In genomic region chr10:59607971-59608370, GRCh38 we compare ENCODE assay signal across 20 cellular contexts.
DNase-seq lines count a peak whose midpoint lies in the region; TF ChIP-seq lines count a peak whose summit lies in the region.
"Had no signal": no experiment of that assay in that cellular context is flagged by ENCODE, and none has a peak within 500 bp of the region (broad histone marks: within the 10 kb centered on the region; RNA-seq: fewer than 3 reads in every experiment).

No MANE protein-coding gene starts in this region.

- H3K27ac ChIP-seq in parathyroid adenoma: no peak overlapping the region
- H3K27ac ChIP-seq: 22Rv1; BLaER1 treated with 17β-estradiol and CSF1 and Interleukin-3, amounts not matched to agents 10 nM and 100 nM; Peyer's patch; SJCRH30 had no signal

- H3K27me3 ChIP-seq in endocrine pancreas (ENCODE audit: control insufficient read depth, insufficient read depth, low read length) (no peaks in the 10 kb centered on the region), parathyroid adenoma (ENCODE audit: control insufficient read depth, insufficient read depth, low read length) (no peaks in the 10 kb centered on the region)
- H3K27me3 ChIP-seq: BLaER1 treated with 17β-estradiol and CSF1 and Interleukin-3, amounts not matched to agents 10 nM and 100 nM; Peyer's patch; SJCRH30 had no signal

- peak overlapping the region; percentile 7 for H3K4me3 ChIP-seq in endocrine pancreas (ENCODE audit: control insufficient read depth, insufficient read depth, low read length)
- no peak overlapping the region for H3K4me3 ChIP-seq in parathyroid adenoma (ENCODE audit: low read depth, low read length)
- H3K4me3 ChIP-seq: BLaER1 treated with 17β-estradiol and CSF1 and Interleukin-3, amounts not matched to agents 10 nM and 100 nM; Peyer's patch; SJCRH30 had no signal

- DNase-seq in DMS53 (lab: John Stamatoyannopoulos, UW) (peak; percentile 21), DMS53 treated with DMSO at 0.1 percent for 48 hours (lab: John Stamatoyannopoulos, UW; ENCODE audit: unreplicated experiment) (no peak), NCI-H748 (lab: John Stamatoyannopoulos, UW; ENCODE audit: unreplicated experiment) (peak; percentile 41), osteocyte (ENCODE audit: extremely low spot score, unreplicated experiment) (no peak)
- DNase-seq in activated T-helper 2 cell treated with anti-CD3 and anti-CD28 coated beads, Interferon-gamma antibody, Interleukin-2, Interleukin-4, amounts not matched to agents 10 μg/mL and 5 μg/mL and 100 μg/mL, durations not matched to agents 14 hours and 24 hours and 36 hours (ENCODE audit: low spot score): no peak
- no peak for DNase-seq in activated CD4-positive, alpha-beta memory T cell treated with anti-CD3 and anti-CD28 coated beads, Interleukin-2, amount 10 ng/mL, durations not matched to agents 7 days and 5 days
- DNase-seq: CD4-positive, alpha-beta memory T cell; H7; HFFc6; KBM-7; NCI-H1092; NCI-H1436; NCI-H2029 treated with DMSO at 0.1 percent for 48 hours; NCI-H526 treated with DMSO at 0.1 percent for 48 hours; Peyer's patch; SJCRH30 had no signal

- H3K79me2 ChIP-seq in parathyroid adenoma: no peaks in the 10 kb centered on the region

- no peak overlapping the region for H2AFZ ChIP-seq in parathyroid adenoma

- H3K4me2 ChIP-seq in parathyroid adenoma (ENCODE audit: low read length): peak overlapping the region; percentile 15
- H3K4me2 ChIP-seq: BLaER1 treated with 17β-estradiol and CSF1 and Interleukin-3, amounts not matched to agents 10 nM and 100 nM had no signal

- no peaks in the 10 kb centered on the region for H3K4me1 Mint-ChIP-seq in activated T-helper 2 cell treated with anti-CD3 and anti-CD28 coated beads, Interferon-gamma antibody, Interleukin-2, Interleukin-4, amounts not matched to agents 10 μg/mL and 5 μg/mL and 100 μg/mL, durations not matched to agents 14 hours and 24 hours and 36 hours (ENCODE audit: low read depth)
- H3K4me1 Mint-ChIP-seq in activated CD4-positive, alpha-beta memory T cell treated with anti-CD3 and anti-CD28 coated beads, Interleukin-2, amount 10 ng/mL, durations not matched to agents 7 days and 5 days: no peaks in the 10 kb centered on the region
- H3K4me1 Mint-ChIP-seq in osteocyte (ENCODE audit: unreplicated experiment): no peaks in the 10 kb centered on the region
- H3K4me1 Mint-ChIP-seq: CD4-positive, alpha-beta memory T cell had no signal

- peaks cover 11% of the 10 kb centered on the region for H3K4me1 ChIP-seq in endocrine pancreas (ENCODE audit: control insufficient read depth, insufficient read depth, low read length)
- H3K4me1 ChIP-seq in parathyroid adenoma: no peaks in the 10 kb centered on the region
- H3K4me1 ChIP-seq: BLaER1 treated with 17β-estradiol and CSF1 and Interleukin-3, amounts not matched to agents 10 nM and 100 nM; Peyer's patch; SJCRH30 had no signal

- no peaks in the 10 kb centered on the region for H3K9me3 ChIP-seq in endocrine pancreas (ENCODE audit: control insufficient read depth, low read length)
- no peaks in the 10 kb centered on the region for H3K9me3 ChIP-seq in parathyroid adenoma (ENCODE audit: control insufficient read depth, low read length)
- H3K9me3 ChIP-seq: BLaER1 treated with 17β-estradiol and CSF1 and Interleukin-3, amounts not matched to agents 10 nM and 100 nM; Peyer's patch; SJCRH30 had no signal

- no peaks in the 10 kb centered on the region for H3K9me3 Mint-ChIP-seq in activated T-helper 2 cell treated with anti-CD3 and anti-CD28 coated beads, Interferon-gamma antibody, Interleukin-2, Interleukin-4, amounts not matched to agents 10 μg/mL and 5 μg/mL and 100 μg/mL, durations not matched to agents 14 hours and 24 hours and 36 hours
- H3K9me3 Mint-ChIP-seq in activated CD4-positive, alpha-beta memory T cell treated with anti-CD3 and anti-CD28 coated beads, Interleukin-2, amount 10 ng/mL, durations not matched to agents 7 days and 5 days: no peaks in the 10 kb centered on the region
- H3K9me3 Mint-ChIP-seq in osteocyte (ENCODE audit: unreplicated experiment): no peaks in the 10 kb centered on the region
- H3K9me3 Mint-ChIP-seq: HFFc6 had no signal

- intact Hi-C loops in activated T-helper 2 cell treated with anti-CD3 and anti-CD28 coated beads, Interferon-gamma antibody, Interleukin-2, Interleukin-4, amounts not matched to agents 10 μg/mL and 5 μg/mL and 100 μg/mL, durations not matched to agents 14 hours and 24 hours and 36 hours (cut with micrococcal nuclease): no loop called here

- TF ChIP-seq CTCF in parathyroid adenoma (IDR thresholded peaks at IDR 0.05): no peak
- TF ChIP-seq CTCF in osteocyte (IDR thresholded peaks at IDR 0.05): no peak

- H3K27me3 Mint-ChIP-seq in activated T-helper 2 cell treated with anti-CD3 and anti-CD28 coated beads, Interferon-gamma antibody, Interleukin-2, Interleukin-4, amounts not matched to agents 10 μg/mL and 5 μg/mL and 100 μg/mL, durations not matched to agents 14 hours and 24 hours and 36 hours (ENCODE audit: low read depth): peaks cover 6% of the 10 kb centered on the region
- peaks cover 10% of the 10 kb centered on the region for H3K27me3 Mint-ChIP-seq in activated CD4-positive, alpha-beta memory T cell treated with anti-CD3 and anti-CD28 coated beads, Interleukin-2, amount 10 ng/mL, durations not matched to agents 7 days and 5 days
- H3K27me3 Mint-ChIP-seq in osteocyte (ENCODE audit: unreplicated experiment): peaks cover 30% of the 10 kb centered on the region

- POLR2A ChIA-PET in activated CD4-positive, alpha-beta memory T cell treated with anti-CD3 and anti-CD28 coated beads, Interleukin-2, amount 10 ng/mL, durations not matched to agents 7 days and 5 days (lab: Charles Lee): no interaction called here

- H3K36me3 Mint-ChIP-seq in activated T-helper 2 cell treated with anti-CD3 and anti-CD28 coated beads, Interferon-gamma antibody, Interleukin-2, Interleukin-4, amounts not matched to agents 10 μg/mL and 5 μg/mL and 100 μg/mL, durations not matched to agents 14 hours and 24 hours and 36 hours (ENCODE audit: low read depth): no peaks in the 10 kb centered on the region
- H3K36me3 Mint-ChIP-seq in activated CD4-positive, alpha-beta memory T cell treated with anti-CD3 and anti-CD28 coated beads, Interleukin-2, amount 10 ng/mL, durations not matched to agents 7 days and 5 days (ENCODE audit: low read depth): no peaks in the 10 kb centered on the region
- no peaks in the 10 kb centered on the region for H3K36me3 Mint-ChIP-seq in osteocyte (ENCODE audit: unreplicated experiment)
- H3K36me3 Mint-ChIP-seq: CD4-positive, alpha-beta memory T cell had no signal

- no peak overlapping the region for H3K27ac Mint-ChIP-seq in activated T-helper 2 cell treated with anti-CD3 and anti-CD28 coated beads, Interferon-gamma antibody, Interleukin-2, Interleukin-4, amounts not matched to agents 10 μg/mL and 5 μg/mL and 100 μg/mL, durations not matched to agents 14 hours and 24 hours and 36 hours
- no peak overlapping the region for H3K27ac Mint-ChIP-seq in activated CD4-positive, alpha-beta memory T cell treated with anti-CD3 and anti-CD28 coated beads, Interleukin-2, amount 10 ng/mL, durations not matched to agents 7 days and 5 days
- no peak overlapping the region for H3K27ac Mint-ChIP-seq in osteocyte (ENCODE audit: unreplicated experiment)
- H3K27ac Mint-ChIP-seq: CD4-positive, alpha-beta memory T cell; HFFc6 had no signal

- no peaks in the 10 kb centered on the region for H3K36me3 ChIP-seq in endocrine pancreas (ENCODE audit: control insufficient read depth, insufficient read depth, low read length)
- H3K36me3 ChIP-seq in parathyroid adenoma (ENCODE audit: control insufficient read depth, insufficient read depth, low read length): no peaks in the 10 kb centered on the region
- H3K36me3 ChIP-seq: BLaER1 treated with 17β-estradiol and CSF1 and Interleukin-3, amounts not matched to agents 10 nM and 100 nM; Peyer's patch; SJCRH30 had no signal

- H3K9ac ChIP-seq in endocrine pancreas (ENCODE audit: control insufficient read depth, insufficient read depth, low read length): no peak overlapping the region
- no peak overlapping the region for H3K9ac ChIP-seq in parathyroid adenoma
- H3K9ac ChIP-seq: BLaER1 treated with 17β-estradiol and CSF1 and Interleukin-3, amounts not matched to agents 10 nM and 100 nM had no signal

- no peak overlapping the region for H3K4me3 Mint-ChIP-seq in activated T-helper 2 cell treated with anti-CD3 and anti-CD28 coated beads, Interferon-gamma antibody, Interleukin-2, Interleukin-4, amounts not matched to agents 10 μg/mL and 5 μg/mL and 100 μg/mL, durations not matched to agents 14 hours and 24 hours and 36 hours (ENCODE audit: low read depth)
- no peak overlapping the region for H3K4me3 Mint-ChIP-seq in activated CD4-positive, alpha-beta memory T cell treated with anti-CD3 and anti-CD28 coated beads, Interleukin-2, amount 10 ng/mL, durations not matched to agents 7 days and 5 days
- H3K4me3 Mint-ChIP-seq in osteocyte (ENCODE audit: unreplicated experiment): no peak overlapping the region
- H3K4me3 Mint-ChIP-seq: CD4-positive, alpha-beta memory T cell; HFFc6 had no signal

- CTCF ChIA-PET in activated CD4-positive, alpha-beta memory T cell treated with anti-CD3 and anti-CD28 coated beads, Interleukin-2, amount 10 ng/mL, durations not matched to agents 7 days and 5 days (lab: Charles Lee): no interaction called here

Comparison
In these comparisons a context has a peak if more than half of its experiments do, and no peak if none do; other contexts are left out.
1. DNase-seq: peak in DMS53 (single experiment) and NCI-H748 (single experiment); none in DMS53 treated with DMSO at 0.1 percent for 48 hours (single experiment), activated T-helper 2 cell treated with anti-CD3 and anti-CD28 coated beads, Interferon-gamma antibody, Interleukin-2, Interleukin-4, amounts not matched to agents 10 μg/mL and 5 μg/mL and 100 μg/mL, durations not matched to agents 14 hours and 24 hours and 36 hours (single experiment), activated CD4-positive, alpha-beta memory T cell treated with anti-CD3 and anti-CD28 coated beads, Interleukin-2, amount 10 ng/mL, durations not matched to agents 7 days and 5 days (single experiment) and osteocyte (single experiment).